In genomic region chr7:55274156-55274555, GRCh38 we compare ENCODE assay signal across 32 cellular contexts.
"Had no signal": no experiment of that assay in that cellular context is flagged by ENCODE, and none has a peak within 500 bp of the region (broad histone marks: within the 10 kb centered on the region; RNA-seq: fewer than 3 reads in every experiment).

No MANE protein-coding gene starts in this region.

- H3K27me3 ChIP-seq: left lung, ovary, sigmoid colon, testis had no signal

- H3K36me3 Mint-ChIP-seq: naive thymus-derived CD4-positive, alpha-beta T cell; stimulated activated effector memory CD8-positive, alpha-beta T cell treated with anti-CD3 and anti-CD28 coated beads, Interleukin-12 subunit alpha, Interleukin-12 subunit beta, amount 100 ng/mL, for 72 hours; type B pancreatic cell had no signal

- H3K36me3 ChIP-seq: gastroesophageal sphincter, heart right ventricle, left lung, ovary, sigmoid colon, tibial artery had no signal

- DNase-seq: effector CD8-positive, alpha-beta T cell; endodermal cell; foreskin keratinocyte; glutamatergic neuron; heart right ventricle; hippocampal formation; left cardiac atrium; left lung; mesenchymal stem cell; midbrain; naive thymus-derived CD4-positive, alpha-beta T cell; occipital lobe; ovary; posterior cingulate gyrus; psoas muscle; right cardiac atrium; sigmoid colon; stimulated activated CD4-positive, alpha-beta T cell treated with anti-CD3 and anti-CD28 coated beads, Interleukin-2, amount 100 ng/mL, for 24 hours; stimulated activated CD4-positive, alpha-beta T cell treated with anti-CD3 and anti-CD28 coated beads, Interleukin-4, amount 100 ng/mL, for 24 hours; stimulated activated naive CD8-positive, alpha-beta T cell treated with anti-CD3 and anti-CD28 coated beads, Interleukin-15, Interleukin-2, amounts not matched to agents 100 U/mL and 50 U/mL, for 24 hours; substantia nigra; testis; tibial artery had no signal

- FAIRE-seq: colon, islet of Langerhans had no signal

- H3K27ac Mint-ChIP-seq: dendritic cell treated with granulocyte-macrophage colony-stimulating factor and Interleukin-4, amounts not matched to agents 40 ng/mL and 50 ng/mL, for 4 days; endodermal cell; naive thymus-derived CD4-positive, alpha-beta T cell; nephron; stimulated activated effector memory CD8-positive, alpha-beta T cell treated with anti-CD3 and anti-CD28 coated beads, Interleukin-12 subunit alpha, Interleukin-12 subunit beta, amount 100 ng/mL, for 72 hours had no signal

- ATAC-seq: esophagus mucosa; foreskin keratinocyte; gastroesophageal sphincter; heart right ventricle; left cardiac atrium; left lung; naive thymus-derived CD4-positive, alpha-beta T cell; psoas muscle; right cardiac atrium; stimulated activated effector memory CD8-positive, alpha-beta T cell treated with anti-CD3 and anti-CD28 coated beads, Interleukin-12 subunit alpha, Interleukin-12 subunit beta, amount 100 ng/mL, for 72 hours; stimulated activated naive CD8-positive, alpha-beta T cell treated with anti-CD3 and anti-CD28 coated beads, Interleukin-15, Interleukin-2, amounts not matched to agents 100 U/mL and 50 U/mL, for 24 hours had no signal

- H3K9me3 ChIP-seq: gastroesophageal sphincter, heart right ventricle, left lung, ovary, psoas muscle, sigmoid colon, testis, tibial artery had no signal

- H3K4me1 Mint-ChIP-seq: endodermal cell; naive thymus-derived CD4-positive, alpha-beta T cell; nephron; stimulated activated effector memory CD8-positive, alpha-beta T cell treated with anti-CD3 and anti-CD28 coated beads, Interleukin-12 subunit alpha, Interleukin-12 subunit beta, amount 100 ng/mL, for 72 hours had no signal

- H3K4me3 ChIP-seq: gastroesophageal sphincter, heart right ventricle, left lung, ovary, psoas muscle, sigmoid colon, testis, tibial artery had no signal

- H3K27ac ChIP-seq: epithelial cell of prostate, foreskin keratinocyte, gastroesophageal sphincter, heart right ventricle, left lung, ovary, psoas muscle, sigmoid colon, testis, tibial artery had no signal

- H3K9me3 Mint-ChIP-seq: dendritic cell treated with granulocyte-macrophage colony-stimulating factor and Interleukin-4, amounts not matched to agents 40 ng/mL and 50 ng/mL, for 4 days; endodermal cell; nephron; stimulated activated effector memory CD8-positive, alpha-beta T cell treated with anti-CD3 and anti-CD28 coated beads, Interleukin-12 subunit alpha, Interleukin-12 subunit beta, amount 100 ng/mL, for 72 hours; type B pancreatic cell had no signal

- H3K27me3 Mint-ChIP-seq: dendritic cell treated with granulocyte-macrophage colony-stimulating factor and Interleukin-4, amounts not matched to agents 40 ng/mL and 50 ng/mL, for 4 days had no signal

- H3K4me1 ChIP-seq: foreskin keratinocyte, gastroesophageal sphincter, heart right ventricle, left lung, psoas muscle, sigmoid colon, testis, tibial artery had no signal

- H3K4me3 Mint-ChIP-seq: dendritic cell treated with granulocyte-macrophage colony-stimulating factor and Interleukin-4, amounts not matched to agents 40 ng/mL and 50 ng/mL, for 4 days; endodermal cell; naive thymus-derived CD4-positive, alpha-beta T cell; nephron; stimulated activated effector memory CD8-positive, alpha-beta T cell treated with anti-CD3 and anti-CD28 coated beads, Interleukin-12 subunit alpha, Interleukin-12 subunit beta, amount 100 ng/mL, for 72 hours; type B pancreatic cell had no signal
